ENCODE assay signal across 9 cellular contexts in genomic region chr4:576991-577498, GRCh38. TPM values are rescaled to one million over a fixed set of nuclear protein-coding genes. Genes with fewer than 3 reads are reported as not detected.
DNase-seq lines count a peak whose midpoint lies in the region; ATAC-seq lines count a peak whose summit lies in the region.
"Had no signal": no experiment of that assay in that cellular context is flagged by ENCODE, and none has a peak within 500 bp of the region (broad histone marks: within the 10 kb centered on the region; RNA-seq: fewer than 3 reads in every experiment).

No MANE protein-coding gene starts in this region.

- 4% methylated on average over 28 of the region's 37 CpGs for WGBS in mesenchymal stem cell

- H2BK12ac ChIP-seq in mesenchymal stem cell (ENCODE audit: low read length in 2 of 2): no peak overlapping the region

- no peak for DNase-seq in CD4-positive, CD25-positive, alpha-beta regulatory T cell
- peak; percentile 87 for DNase-seq in H7
- DNase-seq in activated naive CD8-positive, alpha-beta T cell treated with anti-CD3 and anti-CD28 coated beads for 36 hours: no peak
- peak; percentile 12 for DNase-seq in mesenchymal stem cell
- no peak for DNase-seq in NCI-H187 (lab: John Stamatoyannopoulos, UW)

- H4K8ac ChIP-seq in mesenchymal stem cell (ENCODE audit: low read length): no peak overlapping the region

- H3K4me3 Mint-ChIP-seq in CD4-positive, CD25-positive, alpha-beta regulatory T cell: peak overlapping the region in 3 of 4 donors; percentile 27 to 65 (median 65)
- peak overlapping the region; percentile 57 for H3K4me3 Mint-ChIP-seq in activated naive CD8-positive, alpha-beta T cell treated with anti-CD3 and anti-CD28 coated beads for 36 hours

- H2AK5ac ChIP-seq in mesenchymal stem cell (ENCODE audit: low read length, severe bottlenecking): no peak overlapping the region

- H3K9me3 ChIP-seq in CD4-positive, CD25-positive, alpha-beta regulatory T cell (ENCODE audit: control insufficient read depth in 2 of 2, low read length in 2 of 2): peaks cover 0 to 2% of the 10 kb centered on the region in 2 experiments
- no peaks in the 10 kb centered on the region for H3K9me3 ChIP-seq in mesenchymal stem cell (ENCODE audit: control insufficient read depth, low read length)

- H2BK120ac ChIP-seq in mesenchymal stem cell (ENCODE audit: low read depth, low read length): no peak overlapping the region

- H3K4me1 Mint-ChIP-seq in CD4-positive, CD25-positive, alpha-beta regulatory T cell: peaks cover 0 to 19% (median 0%) of the 10 kb centered on the region in 4 donors
- peaks cover 7% of the 10 kb centered on the region for H3K4me1 Mint-ChIP-seq in activated naive CD8-positive, alpha-beta T cell treated with anti-CD3 and anti-CD28 coated beads for 36 hours

- H3K79me1 ChIP-seq in mesenchymal stem cell (replicated peaks; ENCODE audit: low read length, poor library complexity, severe bottlenecking): no peaks in the 10 kb centered on the region

- H3K27ac Mint-ChIP-seq in CD4-positive, CD25-positive, alpha-beta regulatory T cell: no peak overlapping the region
- H3K27ac Mint-ChIP-seq in activated naive CD8-positive, alpha-beta T cell treated with anti-CD3 and anti-CD28 coated beads for 36 hours: no peak overlapping the region

- H3K4me2 ChIP-seq in mesenchymal stem cell (ENCODE audit: low read length, poor library complexity, severe bottlenecking): peak overlapping the region; percentile 13

- H3K36me3 ChIP-seq in CD4-positive, CD25-positive, alpha-beta regulatory T cell (ENCODE audit: control insufficient read depth, insufficient read depth, low read length): no peaks in the 10 kb centered on the region
- H3K36me3 ChIP-seq in H7 (replicated peaks; ENCODE audit: control insufficient read depth, insufficient read depth, low read length) (no peaks in the 10 kb centered on the region), mesenchymal stem cell (ENCODE audit: control insufficient read depth in 1 of 2, insufficient read depth in 2 of 2, low read depth in 1 of 2, low read length in 2 of 2) (no peaks in the 10 kb centered on the region)

- no peak overlapping the region for H3K14ac ChIP-seq in mesenchymal stem cell (ENCODE audit: low read length in 2 of 2)

- no peak overlapping the region for H4K91ac ChIP-seq in mesenchymal stem cell (ENCODE audit: low read length)

- no peak overlapping the region for H3K9ac ChIP-seq in mesenchymal stem cell (ENCODE audit: low read length)

- H3K23ac ChIP-seq in mesenchymal stem cell (ENCODE audit: low read length in 2 of 2): no peak overlapping the region

- no peak for ATAC-seq in CD4-positive, CD25-positive, alpha-beta regulatory T cell (ENCODE audit: low read depth in 2 of 2)
- ATAC-seq in GM19023 (IDR thresholded peaks at IDR 0.05; ENCODE audit: unreplicated experiment) (no peak), HG03378 (IDR thresholded peaks at IDR 0.05; ENCODE audit: unreplicated experiment) (no peak), HG03439 (IDR thresholded peaks at IDR 0.05; ENCODE audit: unreplicated experiment) (no peak)

- no peak overlapping the region for H2AFZ ChIP-seq in mesenchymal stem cell (ENCODE audit: low read depth, low read length)

- H3K27ac ChIP-seq in CD4-positive, CD25-positive, alpha-beta regulatory T cell (ENCODE audit: insufficient read depth, low read length, poor library complexity, severe bottlenecking): no peak overlapping the region
- H3K27ac ChIP-seq in mesenchymal stem cell (ENCODE audit: low read length, poor library complexity, severe bottlenecking): no peak overlapping the region
- H3K27ac ChIP-seq: RWPE1 had no signal

- H3K18ac ChIP-seq in mesenchymal stem cell (ENCODE audit: low read depth in 1 of 2, low read length in 2 of 2): no peak overlapping the region

- H3K27me3 Mint-ChIP-seq in CD4-positive, CD25-positive, alpha-beta regulatory T cell: peaks cover 51% of the 10 kb centered on the region
- H3K27me3 Mint-ChIP-seq in activated naive CD8-positive, alpha-beta T cell treated with anti-CD3 and anti-CD28 coated beads for 36 hours: peaks cover 80% of the 10 kb centered on the region

- no peak overlapping the region for H3K4me3 ChIP-seq in CD4-positive, CD25-positive, alpha-beta regulatory T cell (ENCODE audit: low read depth, low read length)
- H3K4me3 ChIP-seq in H7 (ENCODE audit: insufficient read depth, low read depth, low read length): peak overlapping the region; percentile 57
- H3K4me3 ChIP-seq in mesenchymal stem cell (ENCODE audit: insufficient read depth in 1 of 2, low read depth in 1 of 2, low read length in 2 of 2): no peak overlapping the region

- H3K27me3 ChIP-seq in CD4-positive, CD25-positive, alpha-beta regulatory T cell (ENCODE audit: control insufficient read depth, insufficient read depth, low read length): peaks cover 16% of the 10 kb centered on the region
- H3K27me3 ChIP-seq in H7 (ENCODE audit: control insufficient read depth, insufficient read depth, low read length) (peaks cover 70% of the 10 kb centered on the region), mesenchymal stem cell (ENCODE audit: control insufficient read depth in 1 of 2, insufficient read depth in 1 of 2, low read length in 2 of 2) (peaks cover 70 to 72% of the 10 kb centered on the region in 2 experiments)

- no peaks in the 10 kb centered on the region for H3K36me3 Mint-ChIP-seq in CD4-positive, CD25-positive, alpha-beta regulatory T cell
- peaks cover 3% of the 10 kb centered on the region for H3K36me3 Mint-ChIP-seq in activated naive CD8-positive, alpha-beta T cell treated with anti-CD3 and anti-CD28 coated beads for 36 hours

- H3K9me3 Mint-ChIP-seq in CD4-positive, CD25-positive, alpha-beta regulatory T cell: peaks cover 0 to 7% (median 0%) of the 10 kb centered on the region in 7 donors
- peaks cover 5% of the 10 kb centered on the region for H3K9me3 Mint-ChIP-seq in activated naive CD8-positive, alpha-beta T cell treated with anti-CD3 and anti-CD28 coated beads for 36 hours

- no peak overlapping the region for H3K4ac ChIP-seq in mesenchymal stem cell (ENCODE audit: low read depth in 1 of 2, low read length in 2 of 2)

- peaks cover 6% of the 10 kb centered on the region for H3K4me1 ChIP-seq in CD4-positive, CD25-positive, alpha-beta regulatory T cell (ENCODE audit: control insufficient read depth, insufficient read depth, low read length, poor library complexity, severe bottlenecking)
- peaks cover 25% of the 10 kb centered on the region for H3K4me1 ChIP-seq in mesenchymal stem cell (ENCODE audit: control insufficient read depth, insufficient read depth, low read depth, low read length)

- H2BK5ac ChIP-seq in mesenchymal stem cell (ENCODE audit: low read depth, low read length, poor library complexity, severe bottlenecking): no peak overlapping the region

- H2BK15ac ChIP-seq in mesenchymal stem cell (ENCODE audit: low read depth, poor library complexity, severe bottlenecking): no peak overlapping the region

RNA-seq across cellular contexts. Expression of gene TMEM271, which starts 0.9 kb away (rescaled TPM):
- not detected for total RNA-seq in CD4-positive, CD25-positive, alpha-beta regulatory T cell
- not detected for polyA plus RNA-seq in CD4-positive, CD25-positive, alpha-beta regulatory T cell
- total RNA-seq in H7 (2014; rRNA removed; shearing (Covaris generic)): 0.41 and 0.59 TPM in 2 replicates
- not detected for total RNA-seq in activated naive CD8-positive, alpha-beta T cell treated with anti-CD3 and anti-CD28 coated beads for 36 hours
- not detected for polyA plus RNA-seq in mesenchymal stem cell (2013, experiment 1 of 2)
- not detected for polyA plus RNA-seq in mesenchymal stem cell (2013, experiment 2 of 2)

RNA-seq across cellular contexts. Expression of gene PDE6B, which starts 48.3 kb away (rescaled TPM):
- 12.3 TPM for total RNA-seq in CD4-positive, CD25-positive, alpha-beta regulatory T cell
- polyA plus RNA-seq in CD4-positive, CD25-positive, alpha-beta regulatory T cell: 10 to 100 TPM; 13.6 to 19.8 (median 16.4) TPM
- 12.1 and 12.7 TPM in 2 replicates for total RNA-seq in H7 (2014; rRNA removed; shearing (Covaris generic))
- 10 to 100 TPM; 12.6 to 13.9 TPM for total RNA-seq in activated naive CD8-positive, alpha-beta T cell treated with anti-CD3 and anti-CD28 coated beads for 36 hours
- polyA plus RNA-seq in mesenchymal stem cell (2013, experiment 1 of 2): 1.3 TPM
- polyA plus RNA-seq in mesenchymal stem cell (2013, experiment 2 of 2): 0.97 TPM

Comparison
In these comparisons a context has a peak if more than half of its experiments do, and no peak if none do; other contexts are left out.
1. DNase-seq: peak in H7 (single experiment) and mesenchymal stem cell (single experiment); none in CD4-positive, CD25-positive, alpha-beta regulatory T cell (0 of 3), activated naive CD8-positive, alpha-beta T cell treated with anti-CD3 and anti-CD28 coated beads for 36 hours (single experiment) and NCI-H187 (0 of 2).